In genomic region chr21:41852929-41853320, GRCh38 we compare ENCODE assay signal across 31 cellular contexts.
"Had no signal": no experiment of that assay in that cellular context is flagged by ENCODE, and none has a peak within 500 bp of the region (broad histone marks: within the 10 kb centered on the region; RNA-seq: fewer than 3 reads in every experiment).

No MANE protein-coding gene starts in this region.

- H3K4me3 ChIP-seq: cardiac muscle cell, SJCRH30, SK-N-MC had no signal

- H3K9me3 ChIP-seq: SJCRH30 had no signal

- H3K4me1 ChIP-seq: SJCRH30 had no signal

- FAIRE-seq: TTC549 had no signal

- DNase-seq: activated B cell treated with CpG ODN at 0.5 μM for 24 hours; activated CD4-positive, alpha-beta memory T cell treated with anti-CD3 and anti-CD28 coated beads for 36 hours; activated CD4-positive, alpha-beta T cell treated with anti-CD3 and anti-CD28 coated beads for 4 hours; activated CD4-positive, alpha-beta T cell treated with anti-CD3 and anti-CD28 coated beads, Interleukin-2, amount 50 U/mL, for 1 hour; activated CD4-positive, CD25-positive, alpha-beta regulatory T cell treated with anti-CD3 and anti-CD28 coated beads, Interleukin-2, amount 50 U/mL, for 72 hours; activated CD8-positive, alpha-beta memory T cell treated with anti-CD3 and anti-CD28 coated beads, Interleukin-2, amount 50 U/mL, for 4 hours; activated gamma-delta T cell treated with Interleukin-2 at 50 U/mL for 16 hours; activated naive CD4-positive, alpha-beta T cell treated with anti-CD3 and anti-CD28 coated beads for 36 hours; activated naive CD8-positive, alpha-beta T cell treated with anti-CD3 and anti-CD28 coated beads for 36 hours; activated T-cell treated with anti-CD3 and anti-CD28 coated beads for 4 hours; activated T-cell treated with anti-CD3 and anti-CD28 coated beads, Interleukin-2, amount 50 U/mL, for 4 hours; amniotic stem cell; aorta; NCI-H1092 treated with DMSO at 0.1 percent for 48 hours; NCI-H1417; NCI-H146; NCI-H187; NCI-H2029 treated with DMSO at 0.1 percent for 48 hours; NCI-H2107; NCI-H2171; NCI-H510A; NCI-H526; NCI-H748 treated with DMSO at 0.1 percent for 48 hours; NK-92 treated with Interleukin-12 subunit alpha and Interleukin-12 subunit beta, amount 100 ng/mL, for 24 hours; SHP77; SJCRH30 had no signal

- H3K36me3 ChIP-seq: cardiac muscle cell had no signal

- H3K27ac ChIP-seq: cardiac muscle cell, KMS-11, SJCRH30, SK-N-MC, VCaP had no signal

- H3K9ac ChIP-seq: KMS-11 had no signal

- H3K4me2 ChIP-seq: KMS-11 had no signal

- H3K27me3 ChIP-seq: cardiac muscle cell, SJCRH30 had no signal
